In the genomic region with DNA sequence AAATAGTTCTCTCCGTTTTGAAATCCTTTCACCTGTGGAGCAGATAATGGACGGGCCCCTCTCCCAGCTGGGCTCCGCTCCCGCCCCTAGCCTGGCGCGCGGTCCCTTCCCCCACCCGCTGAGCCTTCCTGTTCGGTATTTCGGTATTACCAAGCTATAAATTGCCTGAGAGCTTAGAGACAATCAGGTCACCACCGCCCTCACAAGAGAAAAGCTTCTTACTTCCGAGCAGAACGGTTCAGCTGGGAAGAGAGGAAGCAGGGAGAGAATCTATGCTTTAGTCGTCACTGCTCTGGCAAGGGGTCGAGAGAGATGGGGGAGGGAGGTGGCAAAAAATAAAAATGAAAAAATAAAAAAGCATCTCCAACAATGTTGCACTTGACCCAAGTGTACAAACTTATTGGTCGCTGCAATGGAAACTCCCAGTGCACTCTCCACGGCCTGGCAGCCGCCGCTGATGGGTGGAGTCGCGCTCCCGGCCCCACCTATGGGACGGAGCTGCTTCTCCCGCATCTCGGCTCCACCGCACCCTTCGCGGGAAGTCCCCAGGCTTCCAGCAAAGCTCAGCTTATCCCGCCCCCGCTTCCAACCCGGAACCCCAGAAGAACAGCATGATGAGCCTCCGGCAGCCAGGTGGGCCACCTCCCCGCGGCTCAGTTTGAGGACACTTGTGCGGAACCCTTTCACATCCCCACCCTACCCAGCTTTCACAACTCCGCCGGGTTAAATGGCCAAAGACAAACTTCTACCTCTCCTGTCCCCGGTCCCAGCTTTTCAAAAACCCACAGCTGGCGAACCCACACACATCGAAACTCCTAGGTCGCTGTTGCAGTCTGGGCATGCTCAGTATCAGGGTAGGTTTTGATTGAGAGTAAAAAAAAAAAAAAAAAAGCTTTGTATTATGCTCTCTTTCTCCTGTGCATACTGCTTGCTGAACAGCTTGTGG, we compare ENCODE assay signal across 1 cellular context.
TF ChIP-seq lines count a peak whose summit lies in the region.

No MANE protein-coding gene starts in this region.

TF ChIP-seq in HepG2, 621 proteins besides CTCF, POLR2A, EP300 and RAD21 (continued from another document):
- TF ChIP-seq, protein P1, sequence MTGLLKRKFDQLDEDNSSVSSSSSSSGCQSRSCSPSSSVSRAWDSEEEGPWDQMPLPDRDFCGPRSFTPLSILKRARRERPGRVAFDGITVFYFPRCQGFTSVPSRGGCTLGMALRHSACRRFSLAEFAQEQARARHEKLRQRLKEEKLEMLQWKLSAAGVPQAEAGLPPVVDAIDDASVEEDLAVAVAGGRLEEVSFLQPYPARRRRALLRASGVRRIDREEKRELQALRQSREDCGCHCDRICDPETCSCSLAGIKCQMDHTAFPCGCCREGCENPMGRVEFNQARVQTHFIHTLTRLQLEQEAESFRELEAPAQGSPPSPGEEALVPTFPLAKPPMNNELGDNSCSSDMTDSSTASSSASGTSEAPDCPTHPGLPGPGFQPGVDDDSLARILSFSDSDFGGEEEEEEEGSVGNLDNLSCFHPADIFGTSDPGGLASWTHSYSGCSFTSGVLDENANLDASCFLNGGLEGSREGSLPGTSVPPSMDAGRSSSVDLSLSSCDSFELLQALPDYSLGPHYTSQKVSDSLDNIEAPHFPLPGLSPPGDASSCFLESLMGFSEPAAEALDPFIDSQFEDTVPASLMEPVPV (CRISPR knock-in tag; IDR thresholded peaks at IDR 0.05), result no peak
- TF ChIP-seq ZNF7 (CRISPR knock-in tag; IDR thresholded peaks at IDR 0.05), result no peak
- no peak for TF ChIP-seq ZNF660 (CRISPR knock-in tag; IDR thresholded peaks at IDR 0.05; ENCODE audit: borderline replicate concordance, low read depth)
- no peak for TF ChIP-seq KDM3A (CRISPR knock-in tag; IDR thresholded peaks at IDR 0.05; ENCODE audit: low read depth)
- no peak for TF ChIP-seq RBAK (CRISPR knock-in tag; IDR thresholded peaks at IDR 0.05)
- TF ChIP-seq ZNF484 (CRISPR knock-in tag; IDR thresholded peaks at IDR 0.05; ENCODE audit: borderline replicate concordance, low read depth), result no peak
